8 cellular contexts compared by ENCODE assay signal in genomic region chr9:114396558-114397218, GRCh38. TPM values are rescaled to one million over a fixed set of nuclear protein-coding genes. Genes with fewer than 3 reads are reported as not detected.
DNase-seq lines count a peak whose midpoint lies in the region; ATAC-seq, FAIRE-seq and TF ChIP-seq lines count a peak whose summit lies in the region.

No MANE protein-coding gene starts in this region.

- no peak for TF ChIP-seq POLR2A in GM12891 (IDR thresholded peaks at IDR 0.05; ENCODE audit: low read depth, low read length)

- H3K4me3 ChIP-seq in AG04449 (ENCODE audit: low read depth, low read length): peak overlapping the region; percentile 87

- H3K9me3 Mint-ChIP-seq in activated naive CD8-positive, alpha-beta T cell treated with anti-CD3 and anti-CD28 coated beads for 36 hours: no peaks in the 10 kb centered on the region
- H3K9me3 Mint-ChIP-seq in memory B cell: no peaks in the 10 kb centered on the region

- H3K4me1 Mint-ChIP-seq in activated naive CD8-positive, alpha-beta T cell treated with anti-CD3 and anti-CD28 coated beads for 36 hours: peaks cover 54% of the 10 kb centered on the region
- peaks cover 40% of the 10 kb centered on the region for H3K4me1 Mint-ChIP-seq in memory B cell

- POLR2A ChIA-PET in AG04449 (lab: Yijun Ruan, JAX): interaction anchor here (1.0 kb wide), 1 partner anchor 9 kb away, joined by 3 read pairs; the partner anchor contains the start of gene AKNA

- no peak for FAIRE-seq in GM12891 (lab: Jason Lieb, UNC)

- no peaks in the 10 kb centered on the region for H3K27me3 Mint-ChIP-seq in activated naive CD8-positive, alpha-beta T cell treated with anti-CD3 and anti-CD28 coated beads for 36 hours
- no peaks in the 10 kb centered on the region for H3K27me3 Mint-ChIP-seq in memory B cell

- peak overlapping the region; percentile 88 for H3K27ac Mint-ChIP-seq in activated naive CD8-positive, alpha-beta T cell treated with anti-CD3 and anti-CD28 coated beads for 36 hours
- peak overlapping the region; percentile 94 for H3K27ac Mint-ChIP-seq in memory B cell

- peaks cover 17% of the 10 kb centered on the region for H3K36me3 Mint-ChIP-seq in activated naive CD8-positive, alpha-beta T cell treated with anti-CD3 and anti-CD28 coated beads for 36 hours
- H3K36me3 Mint-ChIP-seq in memory B cell: peaks cover 19% of the 10 kb centered on the region

- no peak for ATAC-seq in memory B cell (ENCODE audit: low read depth)
- no peak for ATAC-seq in GM21367 (IDR thresholded peaks at IDR 0.05; ENCODE audit: unreplicated experiment)
- ATAC-seq in GM21786 (IDR thresholded peaks at IDR 0.05; ENCODE audit: unreplicated experiment): no peak
- no peak for ATAC-seq in esophagus mucosa

- peak overlapping the region; percentile 96 for H3K4me3 Mint-ChIP-seq in activated naive CD8-positive, alpha-beta T cell treated with anti-CD3 and anti-CD28 coated beads for 36 hours
- peak overlapping the region; percentile 86 for H3K4me3 Mint-ChIP-seq in memory B cell

- no peak for TF ChIP-seq CTCF in AG04449 (IDR thresholded peaks at IDR 0.05; ENCODE audit: insufficient read depth, low read length, missing control alignments)

- DNase-seq in AG04449 (ENCODE audit: low read depth, low spot score) (no peak), GM12891 (ENCODE audit: insufficient read length, low spot score) (no peak), memory B cell (ENCODE audit: low spot score in 2 of 2) (no peak), occipital lobe (lab: John Stamatoyannopoulos, UW) (no peak)
- DNase-seq in activated naive CD8-positive, alpha-beta T cell treated with anti-CD3 and anti-CD28 coated beads for 36 hours: no peak

- CTCF ChIA-PET in AG04449 (lab: Yijun Ruan, JAX): interaction anchor here (0.7 to 2.7 kb wide), 8 partner anchors 9 to 284 kb away, joined by 3 to 23 read pairs (median 4); no protein-coding TSS in a partner anchor

TF ChIP-seq in GM12891, 5 proteins besides CTCF, POLR2A, EP300 and RAD21:
- TF ChIP-seq POU2F2 (IDR thresholded peaks at IDR 0.05; ENCODE audit: low read depth, low read length) (0 out of 2 replicates have a peak, but pooled peaks have one; percentile 9), TAF1 (IDR thresholded peaks at IDR 0.05; ENCODE audit: low read depth, low read length) (no peak)

RNA-seq across cellular contexts. Expression of gene AKNA, which starts 8.9 kb away (rescaled TPM):
- 46.5 TPM for polyA plus RNA-seq in GM12891 (2012; ENCODE audit: low read depth, missing spikeins)
- 100 to 1,000 TPM; 129 to 130 TPM for total RNA-seq in activated naive CD8-positive, alpha-beta T cell treated with anti-CD3 and anti-CD28 coated beads for 36 hours
- 3.3 TPM for total RNA-seq in occipital lobe
- total RNA-seq in esophagus mucosa: 5.7 TPM

Comparison
In these comparisons a context has a peak if more than half of its experiments do, and no peak if none do; other contexts are left out.
1. RNA of gene AKNA, which starts 8.9 kb away (total RNA-seq): 129 to 130 TPM in activated naive CD8-positive, alpha-beta T cell treated with anti-CD3 and anti-CD28 coated beads for 36 hours; 5.7 TPM in esophagus mucosa (single experiment) and 3.3 TPM in occipital lobe (single experiment); every median in the first group is over 10 times any median in the second.